Comparison of ENCODE assay signal across 14 cellular contexts in the genomic region with DNA sequence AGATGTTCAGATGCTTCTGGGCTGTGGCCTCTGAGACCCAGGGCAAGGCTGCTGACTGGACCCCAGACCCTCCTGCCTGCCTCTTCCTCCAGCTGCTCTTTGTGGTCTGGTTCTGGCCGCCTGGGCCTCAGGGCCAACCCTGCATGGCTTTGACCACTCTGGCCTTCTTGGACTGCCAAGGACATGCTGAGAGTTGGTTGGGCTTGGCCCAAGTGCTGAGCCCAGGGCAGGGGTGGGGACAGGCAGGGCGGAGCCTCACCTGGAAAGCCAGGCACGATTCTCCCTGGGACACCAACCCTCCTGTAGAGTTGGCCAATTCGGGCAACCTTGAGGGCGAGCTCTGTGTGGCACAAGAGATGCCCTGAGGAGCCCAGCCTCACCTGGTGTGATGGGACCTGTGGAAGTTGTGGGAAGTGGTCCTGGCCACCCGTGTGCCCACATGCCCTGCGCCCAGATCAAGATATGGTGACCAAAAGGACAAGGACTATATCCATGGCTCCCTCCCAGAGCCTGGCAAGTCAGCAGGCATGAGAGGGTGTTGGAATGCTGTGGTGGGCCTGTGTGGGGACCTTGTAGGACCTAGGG. TPM values are rescaled to one million over a fixed set of nuclear protein-coding genes. Genes with fewer than 3 reads are reported as not detected.
A peak's percentile ranks its signal among the peaks of the same experiment; 100 is the strongest.
DNase-seq lines count a peak whose midpoint lies in the region; ATAC-seq, FAIRE-seq and TF ChIP-seq lines count a peak whose summit lies in the region.
"Had no signal": no experiment of that assay in that cellular context is flagged by ENCODE, and none has a peak within 500 bp of the region (broad histone marks: within the 10 kb centered on the region; RNA-seq: fewer than 3 reads in every experiment).

No MANE protein-coding gene starts in this region.

- peaks cover 11 to 63% of the 10 kb centered on the region in 2 experiments; a peak in 4 of 5 replicates for H3K4me1 ChIP-seq in K562 (replicated peaks in 1 of 2; ENCODE audit: control insufficient read depth in 2 of 2, insufficient read depth in 2 of 2, low read length in 2 of 2)
- H3K4me1 ChIP-seq in thoracic aorta (ENCODE audit: control insufficient read depth in 1 of 2, low read depth in 2 of 2): peaks cover 24 to 47% of the 10 kb centered on the region in 2 donors

- peaks cover 78% of the 10 kb centered on the region for H4K20me1 ChIP-seq in K562 (replicated peaks; ENCODE audit: control insufficient read depth, insufficient read depth, low read length)

- ATAC-seq in K562 (no peak), memory B cell (ENCODE audit: low read depth) (no peak), thoracic aorta (ENCODE audit: insufficient number of reproducible peaks, low FRiP score, low read depth) (no peak), GM19395 (IDR thresholded peaks at IDR 0.05; ENCODE audit: unreplicated experiment) (no peak), HG03175 (IDR thresholded peaks at IDR 0.05; ENCODE audit: unreplicated experiment) (no peak)

- H3K4me2 ChIP-seq in K562 (ENCODE audit: insufficient read depth, low read length): no peak overlapping the region

- no peak for TF ChIP-seq RAD21 in K562 (CRISPR knock-in tag; conservative IDR thresholded peaks at IDR 0.05 in 1 of 2, IDR thresholded peaks at IDR 0.05 in 1 of 2)

- peak overlapping the region; percentile 71 for H3K27ac Mint-ChIP-seq in activated CD4-positive, alpha-beta T cell treated with anti-CD3 and anti-CD28 coated beads, Interleukin-2, amount 10 ng/mL, durations not matched to agents 7 days and 5 days
- H3K27ac Mint-ChIP-seq in memory B cell: peak overlapping the region; percentile 83
- H3K27ac Mint-ChIP-seq: activated naive CD4-positive, alpha-beta T cell treated with anti-CD3 and anti-CD28 coated beads for 36 hours had no signal

- H3K27me3 Mint-ChIP-seq in activated CD4-positive, alpha-beta T cell treated with anti-CD3 and anti-CD28 coated beads, Interleukin-2, amount 10 ng/mL, durations not matched to agents 7 days and 5 days: no peaks in the 10 kb centered on the region
- H3K27me3 Mint-ChIP-seq in memory B cell: no peaks in the 10 kb centered on the region

- no peak overlapping the region for H3K27ac ChIP-seq in K562 (ENCODE audit: extremely low read depth, low read depth, low read length)
- peak overlapping the region; percentile 61 to 65 for H3K27ac ChIP-seq in thoracic aorta
- H3K27ac ChIP-seq: brain microvascular endothelial cell, C4-2B had no signal

- intact Hi-C loops in K562 (cut with micrococcal nuclease): no loop called here

- no peak for TF ChIP-seq POLR2A in K562 (conservative IDR thresholded peaks at IDR 0.05)

- peaks cover 22% of the 10 kb centered on the region for H3K4me1 Mint-ChIP-seq in activated CD4-positive, alpha-beta T cell treated with anti-CD3 and anti-CD28 coated beads, Interleukin-2, amount 10 ng/mL, durations not matched to agents 7 days and 5 days
- peaks cover 50% of the 10 kb centered on the region for H3K4me1 Mint-ChIP-seq in memory B cell

- no peak overlapping the region for H3K4me3 ChIP-seq in K562
- H3K4me3 ChIP-seq in thoracic aorta: no peak overlapping the region

- H3K9me3 Mint-ChIP-seq in activated CD4-positive, alpha-beta T cell treated with anti-CD3 and anti-CD28 coated beads, Interleukin-2, amount 10 ng/mL, durations not matched to agents 7 days and 5 days: no peaks in the 10 kb centered on the region
- H3K9me3 Mint-ChIP-seq in memory B cell: no peaks in the 10 kb centered on the region
- H3K9me3 Mint-ChIP-seq: activated naive CD4-positive, alpha-beta T cell treated with anti-CD3 and anti-CD28 coated beads for 36 hours had no signal

- H3K36me3 Mint-ChIP-seq in activated CD4-positive, alpha-beta T cell treated with anti-CD3 and anti-CD28 coated beads, Interleukin-2, amount 10 ng/mL, durations not matched to agents 7 days and 5 days (ENCODE audit: low read depth): peaks cover 8% of the 10 kb centered on the region
- peaks cover 17% of the 10 kb centered on the region for H3K36me3 Mint-ChIP-seq in memory B cell

- peak overlapping the region in 1 of 2 experiments; percentile 56; a peak in 2 of 4 replicates for H3K9ac ChIP-seq in K562 (ENCODE audit: insufficient read depth in 1 of 2, low read depth in 2 of 2, low read length in 2 of 2)

- WGBS in K562 (ENCODE audit: insufficient coverage, low coverage, missing lambda C conversion rate): 84% methylated on average over 7 of the region's 7 CpGs

- H3K9me3 ChIP-seq in K562 (replicated peaks; ENCODE audit: control insufficient read depth, insufficient read depth, low read depth, low read length) (no peaks in the 10 kb centered on the region), thoracic aorta (no peaks in the 10 kb centered on the region)

- H3K27me3 ChIP-seq in K562 (ENCODE audit: control insufficient read depth in 2 of 2, insufficient read depth in 2 of 2, low read length in 2 of 2): no peaks in the 10 kb centered on the region
- no peaks in the 10 kb centered on the region for H3K27me3 ChIP-seq in thoracic aorta (replicated peaks; ENCODE audit: insufficient read depth)
- H3K27me3 ChIP-seq: brain microvascular endothelial cell had no signal

- H3K79me2 ChIP-seq in K562 (ENCODE audit: control insufficient read depth, insufficient read depth, low read length): peaks cover 72% of the 10 kb centered on the region

- CTCF ChIA-PET in activated CD4-positive, alpha-beta T cell treated with anti-CD3 and anti-CD28 coated beads, Interleukin-2, amount 10 ng/mL, durations not matched to agents 7 days and 5 days (lab: Charles Lee): interaction anchor here (1.0 to 1.7 kb wide), 2 partner anchors 10 to 11 kb away, joined by 3 to 6 read pairs; no protein-coding TSS in a partner anchor
- CTCF ChIA-PET in K562 (lab: Yijun Ruan, JAX; ENCODE audit: low intra/inter-chr PET ratio): no interaction called here

- FAIRE-seq in K562 (lab: Jason Lieb, UNC): no peak

- no peak overlapping the region for H2AFZ ChIP-seq in K562 (ENCODE audit: low read depth, low read length)

- in situ Hi-C loops in K562 (cut with MboI): no loop called here

- DNase-seq in activated CD4-positive, alpha-beta T cell treated with anti-CD3 and anti-CD28 coated beads, Interleukin-2, amount 10 ng/mL, durations not matched to agents 7 days and 5 days: no peak
- no peak for DNase-seq in activated CD4-positive, alpha-beta T cell treated with anti-CD3 and anti-CD28 coated beads, Interleukin-2, amount 50 U/mL, for 4 hours
- DNase-seq in K562 (ENCODE audit: extremely low read depth in 1 of 4, low spot score in 3 of 4) (no peak), memory B cell (ENCODE audit: low spot score in 2 of 2) (no peak), thoracic aorta (ENCODE audit: low spot score) (no peak), mucosa of gallbladder (ENCODE audit: low spot score) (no peak)
- DNase-seq: 8988T; activated naive CD4-positive, alpha-beta T cell treated with anti-CD3 and anti-CD28 coated beads for 36 hours; brain microvascular endothelial cell; Kasumi-1; trophoblast cell had no signal

- H3K9me1 ChIP-seq in K562 (ENCODE audit: control insufficient read depth, insufficient read depth, low read length): peaks cover 25% of the 10 kb centered on the region

- no TSS peak for BruUV-seq in K562 (replicated peaks; lab: Mats Ljungman, UMichigan)

- no peak overlapping the region for H3K4me3 Mint-ChIP-seq in activated CD4-positive, alpha-beta T cell treated with anti-CD3 and anti-CD28 coated beads, Interleukin-2, amount 10 ng/mL, durations not matched to agents 7 days and 5 days
- H3K4me3 Mint-ChIP-seq in memory B cell: peak overlapping the region; percentile 60
- H3K4me3 Mint-ChIP-seq: activated naive CD4-positive, alpha-beta T cell treated with anti-CD3 and anti-CD28 coated beads for 36 hours had no signal

- TF ChIP-seq EP300 in K562 (IDR thresholded peaks at IDR 0.05; ENCODE audit: low read length): no peak

- H3K36me3 ChIP-seq in K562 (ENCODE audit: control insufficient read depth, insufficient read depth, low read length) (peaks cover 67% of the 10 kb centered on the region), thoracic aorta (peaks cover 7% of the 10 kb centered on the region)

- TF ChIP-seq CTCF in K562 (IDR thresholded peaks at IDR 0.05 in 2 of 3, conservative IDR thresholded peaks at IDR 0.05 in 1 of 3; ENCODE audit: insufficient read depth in 2 of 3, low read depth in 1 of 3, low read length in 3 of 3) (no peak), thoracic aorta (IDR thresholded peaks at IDR 0.05) (no peak)

- POLR2A ChIA-PET in activated CD4-positive, alpha-beta T cell treated with anti-CD3 and anti-CD28 coated beads, Interleukin-2, amount 10 ng/mL, durations not matched to agents 7 days and 5 days (lab: Charles Lee): no interaction called here
- POLR2A ChIA-PET in K562 (lab: Yijun Ruan, JAX): interaction anchor here (0.5 to 6.4 kb wide), 9 partner anchors 10 to 41 kb away, joined by 3 to 54 read pairs (median 6); a partner anchor contains a TSS

RNA-seq across cellular contexts. Expression of a gene that starts 11.6 kb away (rescaled TPM):
- total RNA-seq in activated CD4-positive, alpha-beta T cell treated with anti-CD3 and anti-CD28 coated beads, Interleukin-2, amount 10 ng/mL, durations not matched to agents 7 days and 5 days: 10 to 100 TPM; 36.7 to 39.7 TPM
- total RNA-seq in K562 (2011; cell fraction: chromatin; rRNA removed; ENCODE audit: low replicate concordance): 160 and 395 TPM in 2 replicates
- 227 and 229 TPM in 2 replicates for total RNA-seq in K562 (2011; cell fraction: nucleolus; rRNA removed)
- total RNA-seq in K562 (2011; cell fraction: nucleoplasm; rRNA removed): 196 and 211 TPM in 2 replicates
- 70.1 and 95.8 TPM in 2 replicates for total RNA-seq in K562 (2014; rRNA removed)
- total RNA-seq in K562 (2014; rRNA removed; fragmentation: Illumina TruSeq; extraction: Trizol): 36.1 and 45.9 TPM in 2 replicates
- total RNA-seq in K562 (2015; rRNA removed; fragmentation: Illumina TruSeq; extraction: Trizol): 55.8 and 57.2 TPM in 2 replicates
- 94.1 and 97.3 TPM in 2 replicates for total RNA-seq in K562 (2021)
- polyA plus RNA-seq in K562 (2011; rRNA removed): 94.9 and 115 TPM in 2 replicates
- polyA plus RNA-seq in K562 (2011; cell fraction: cytosol; rRNA removed): 157 and 209 TPM in 2 replicates
- polyA plus RNA-seq in K562 (2011; cell fraction: nucleus; rRNA removed): 157 and 195 TPM in 2 replicates
- polyA plus RNA-seq in K562 (2012): 68.2 and 73.0 TPM in 2 replicates
- polyA plus RNA-seq in K562 (2014; fragmentation: Illumina TruSeq; extraction: Trizol): 88.3 and 89.4 TPM in 2 replicates
- polyA plus RNA-seq in K562 (2014; fragmentation: Nextera tagmentation; extraction: Ambion mirVana): 10 to 100 TPM; 15.5 to 17.5 TPM
- 89.6 and 92.5 TPM in 2 replicates for polyA plus RNA-seq in K562 (2014; rRNA removed)
- 130 and 186 TPM in 2 replicates for polyA minus RNA-seq in K562 (2011; rRNA and poly(A)+ RNA removed)
- 73.2 and 76.1 TPM in 2 replicates for polyA minus RNA-seq in K562 (2011; cell fraction: cytosol; rRNA and poly(A)+ RNA removed)
- 63.1 and 85.0 TPM in 2 replicates for polyA minus RNA-seq in K562 (2011; cell fraction: nucleus; rRNA and poly(A)+ RNA removed)
- total RNA-seq in thoracic aorta: 100 to 1,000 TPM in 1 of 2 donors, 10 to 100 TPM in 1; 48.7 to 109 TPM
- 39.4 TPM for total RNA-seq in mucosa of gallbladder

RNA-seq across cellular contexts. Expression of a gene that starts 15.9 kb away (rescaled TPM):
- 1 to 10 TPM in 1 of 2 experiments, under 1 TPM in 1; 0.89 to 1.2 TPM for total RNA-seq in activated CD4-positive, alpha-beta T cell treated with anti-CD3 and anti-CD28 coated beads, Interleukin-2, amount 10 ng/mL, durations not matched to agents 7 days and 5 days
- total RNA-seq in K562 (2011; cell fraction: chromatin; rRNA removed; ENCODE audit: low replicate concordance): 114 and 328 TPM in 2 replicates
- total RNA-seq in K562 (2011; cell fraction: nucleolus; rRNA removed): 214 and 270 TPM in 2 replicates
- total RNA-seq in K562 (2011; cell fraction: nucleoplasm; rRNA removed): 106 and 131 TPM in 2 replicates
- total RNA-seq in K562 (2014; rRNA removed) (49.3 and 54.2 TPM in 2 replicates), K562 (2014; rRNA removed; fragmentation: Illumina TruSeq; extraction: Trizol) (2.2 and 4.5 TPM in 2 replicates), K562 (2015; rRNA removed; fragmentation: Illumina TruSeq; extraction: Trizol) (13.3 and 15.6 TPM in 2 replicates), K562 (2021) (46.5 and 50.6 TPM in 2 replicates), thoracic aorta (100 to 1,000 TPM in 1 of 2 donors, 10 to 100 TPM in 1; 95.0 to 165 TPM), mucosa of gallbladder (44.3 TPM)
- polyA plus RNA-seq in K562 (2011; rRNA removed) (35.2 and 71.6 TPM in 2 replicates), K562 (2014; fragmentation: Illumina TruSeq; extraction: Trizol) (8.0 and 15.9 TPM in 2 replicates), K562 (2014; fragmentation: Nextera tagmentation; extraction: Ambion mirVana) (under 1 TPM; 0.03 to 0.17 TPM), K562 (2014; rRNA removed) (42.5 and 97.4 TPM in 2 replicates)
- polyA plus RNA-seq in K562 (2011; cell fraction: cytosol; rRNA removed): 134 and 673 TPM in 2 replicates
- polyA plus RNA-seq in K562 (2011; cell fraction: nucleus; rRNA removed): 407 and 424 TPM in 2 replicates
- 30.0 and 31.2 TPM in 2 replicates for polyA plus RNA-seq in K562 (2012)
- 15.1 and 15.6 TPM in 2 replicates for polyA minus RNA-seq in K562 (2011; rRNA and poly(A)+ RNA removed)
- 24.6 and 52.4 TPM in 2 replicates for polyA minus RNA-seq in K562 (2011; cell fraction: cytosol; rRNA and poly(A)+ RNA removed)
- 96.8 and 145 TPM in 2 replicates for polyA minus RNA-seq in K562 (2011; cell fraction: nucleus; rRNA and poly(A)+ RNA removed)

RNA-seq across cellular contexts. Expression of a gene that starts 47.5 kb away (rescaled TPM):
- total RNA-seq in activated CD4-positive, alpha-beta T cell treated with anti-CD3 and anti-CD28 coated beads, Interleukin-2, amount 10 ng/mL, durations not matched to agents 7 days and 5 days: 10 to 100 TPM; 51.2 to 54.5 TPM
- 638 and 1,105 TPM in 2 replicates for total RNA-seq in K562 (2011; cell fraction: chromatin; rRNA removed; ENCODE audit: low replicate concordance)
- total RNA-seq in K562 (2011; cell fraction: nucleolus; rRNA removed): 550 and 577 TPM in 2 replicates
- total RNA-seq in K562 (2011; cell fraction: nucleoplasm; rRNA removed): 502 and 511 TPM in 2 replicates
- total RNA-seq in K562 (2014; rRNA removed): 107 and 108 TPM in 2 replicates
- total RNA-seq in K562 (2014; rRNA removed; fragmentation: Illumina TruSeq; extraction: Trizol): 43.7 and 49.4 TPM in 2 replicates
- total RNA-seq in K562 (2015; rRNA removed; fragmentation: Illumina TruSeq; extraction: Trizol): 80.1 and 81.2 TPM in 2 replicates
- 116 and 119 TPM in 2 replicates for total RNA-seq in K562 (2021)
- polyA plus RNA-seq in K562 (2011; rRNA removed): 81.8 and 155 TPM in 2 replicates
- 51.2 and 92.7 TPM in 2 replicates for polyA plus RNA-seq in K562 (2011; cell fraction: cytosol; rRNA removed)
- 1,167 and 1,418 TPM in 2 replicates for polyA plus RNA-seq in K562 (2011; cell fraction: nucleus; rRNA removed)
- 76.7 and 85.3 TPM in 2 replicates for polyA plus RNA-seq in K562 (2012)
- 70.4 and 75.0 TPM in 2 replicates for polyA plus RNA-seq in K562 (2014; fragmentation: Illumina TruSeq; extraction: Trizol)
- polyA plus RNA-seq in K562 (2014; fragmentation: Nextera tagmentation; extraction: Ambion mirVana): 1 to 10 TPM; 5.9 to 7.7 TPM
- 135 and 144 TPM in 2 replicates for polyA plus RNA-seq in K562 (2014; rRNA removed)
- polyA minus RNA-seq in K562 (2011; rRNA and poly(A)+ RNA removed): 62.1 and 82.0 TPM in 2 replicates
- 35.2 and 46.4 TPM in 2 replicates for polyA minus RNA-seq in K562 (2011; cell fraction: cytosol; rRNA and poly(A)+ RNA removed)
- polyA minus RNA-seq in K562 (2011; cell fraction: nucleus; rRNA and poly(A)+ RNA removed): 210 and 349 TPM in 2 replicates
- 10 to 100 TPM; 23.7 to 47.3 TPM for total RNA-seq in thoracic aorta
- total RNA-seq in mucosa of gallbladder: 38.2 TPM
